ENCODE assay signal across 12 cellular contexts in the genomic region with DNA sequence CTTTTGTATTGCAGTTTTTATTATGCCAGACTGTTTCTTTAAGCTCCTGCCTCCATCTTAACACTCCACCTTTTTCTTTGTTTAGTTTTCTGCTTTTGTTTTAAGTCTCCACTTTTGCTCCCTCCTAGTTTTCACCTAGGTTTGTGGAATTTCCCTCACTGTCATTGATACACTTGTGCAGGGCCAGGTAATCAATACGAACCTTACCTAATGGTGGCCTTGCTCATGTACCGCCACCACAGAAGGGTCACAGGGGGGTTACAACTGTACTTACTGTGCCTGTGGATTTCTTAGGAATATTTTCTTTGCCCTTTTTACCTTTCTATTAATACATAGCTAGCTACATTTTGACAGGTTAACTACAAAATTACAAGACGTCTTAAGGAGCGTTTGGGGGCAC.
"Had no signal": no experiment of that assay in that cellular context is flagged by ENCODE, and none has a peak within 500 bp of the region (broad histone marks: within the 10 kb centered on the region; RNA-seq: fewer than 3 reads in every experiment).

No MANE protein-coding gene starts in this region.

- ATAC-seq: effector memory CD8-positive, alpha-beta T cell; stimulated activated naive B cell treated with anti-CD40 and anti-IgM and Interleukin-4, amounts not matched to agents 10 μg/mL and 1 μg/mL and 100 μg/mL, for 72 hours had no signal

- H3K9me3 Mint-ChIP-seq: activated T-helper 1 cell treated with anti-CD3 and anti-CD28 coated beads, Interleukin-12 subunit alpha, Interleukin-12 subunit beta, Interleukin-2, Interleukin-4 antibody, amounts not matched to agents 30 ng/mL and 10 ng/mL and 1 ng/mL, durations not matched to agents 14 hours and 24 hours and 36 hours; effector memory CD8-positive, alpha-beta T cell; memory B cell; neural crest cell; stimulated activated naive B cell treated with anti-CD40 and anti-IgM and Interleukin-4, amounts not matched to agents 10 μg/mL and 1 μg/mL and 100 μg/mL, for 72 hours had no signal

- H3K36me3 ChIP-seq: pancreas, thoracic aorta, WERI-Rb-1 had no signal

- H3K9me3 ChIP-seq: pancreas, thoracic aorta had no signal

- H3K4me3 ChIP-seq: pancreas, thoracic aorta had no signal

- H3K27ac Mint-ChIP-seq: activated naive CD8-positive, alpha-beta T cell; activated T-helper 1 cell treated with anti-CD3 and anti-CD28 coated beads, Interleukin-12 subunit alpha, Interleukin-12 subunit beta, Interleukin-2, Interleukin-4 antibody, amounts not matched to agents 30 ng/mL and 10 ng/mL and 1 ng/mL, durations not matched to agents 14 hours and 24 hours and 36 hours; effector memory CD8-positive, alpha-beta T cell; memory B cell; stimulated activated naive B cell treated with anti-CD40 and anti-IgM and Interleukin-4, amounts not matched to agents 10 μg/mL and 1 μg/mL and 100 μg/mL, for 72 hours had no signal

- H3K4me1 Mint-ChIP-seq: neural crest cell; stimulated activated naive B cell treated with anti-CD40 and anti-IgM and Interleukin-4, amounts not matched to agents 10 μg/mL and 1 μg/mL and 100 μg/mL, for 72 hours had no signal

- H3K27ac ChIP-seq: thoracic aorta, WERI-Rb-1 had no signal

- H3K36me3 Mint-ChIP-seq: activated naive CD8-positive, alpha-beta T cell; memory B cell; stimulated activated naive B cell treated with anti-CD40 and anti-IgM and Interleukin-4, amounts not matched to agents 10 μg/mL and 1 μg/mL and 100 μg/mL, for 72 hours had no signal

- DNase-seq: activated CD4-positive, alpha-beta T cell treated with anti-CD3 and anti-CD28 coated beads, Interleukin-2, amount 50 U/mL, for 4 hours; effector memory CD8-positive, alpha-beta T cell; foreskin fibroblast; kidney; pancreas; stimulated activated naive B cell treated with anti-CD40 and anti-IgM and Interleukin-4, amounts not matched to agents 10 μg/mL and 1 μg/mL and 100 μg/mL, for 72 hours; WERI-Rb-1 had no signal

- H3K4me3 Mint-ChIP-seq: activated naive CD8-positive, alpha-beta T cell; activated T-helper 1 cell treated with anti-CD3 and anti-CD28 coated beads, Interleukin-12 subunit alpha, Interleukin-12 subunit beta, Interleukin-2, Interleukin-4 antibody, amounts not matched to agents 30 ng/mL and 10 ng/mL and 1 ng/mL, durations not matched to agents 14 hours and 24 hours and 36 hours; effector memory CD8-positive, alpha-beta T cell; memory B cell; neural crest cell; stimulated activated naive B cell treated with anti-CD40 and anti-IgM and Interleukin-4, amounts not matched to agents 10 μg/mL and 1 μg/mL and 100 μg/mL, for 72 hours had no signal

- H3K27me3 ChIP-seq: pancreas had no signal
